ENCODE assay signal across 23 cellular contexts in the genomic region with DNA sequence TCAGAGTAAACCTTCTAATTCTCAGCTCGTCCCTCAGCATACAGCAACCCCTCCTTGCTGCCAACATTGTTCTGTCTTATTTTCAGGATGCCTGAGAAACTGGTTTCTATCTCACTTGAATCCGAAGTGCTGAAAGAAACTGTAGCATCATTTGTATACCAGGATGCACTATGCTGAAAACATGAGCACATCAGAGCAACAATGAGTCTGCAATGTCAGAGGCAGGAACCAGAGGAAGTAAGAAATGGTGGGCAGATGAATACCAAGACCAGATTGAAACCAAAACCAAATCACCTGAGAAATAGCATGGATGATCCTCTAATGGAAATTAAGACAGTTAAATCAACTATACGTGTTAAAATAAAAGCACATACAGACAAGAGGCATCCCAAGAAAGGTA.
"Had no signal": no experiment of that assay in that cellular context is flagged by ENCODE, and none has a peak within 500 bp of the region (broad histone marks: within the 10 kb centered on the region; RNA-seq: fewer than 3 reads in every experiment).

No MANE protein-coding gene starts in this region.

- DNase-seq: activated CD4-positive, alpha-beta T cell treated with anti-CD3 and anti-CD28 coated beads for 4 hours; activated CD4-positive, alpha-beta T cell treated with anti-CD3 and anti-CD28 coated beads, Interleukin-2, amount 10 ng/mL, durations not matched to agents 7 days and 5 days; activated CD4-positive, alpha-beta T cell treated with anti-CD3 and anti-CD28 coated beads, Interleukin-2, amount 50 U/mL, for 48 hours; activated CD4-positive, CD25-positive, alpha-beta regulatory T cell; activated CD4-positive, CD25-positive, alpha-beta regulatory T cell treated with anti-CD3 and anti-CD28 coated beads, Interleukin-2, amount 50 U/mL, for 72 hours; activated effector memory CD4-positive, alpha-beta T cell treated with anti-CD3 and anti-CD28 coated beads, Interleukin-2, amount 50 U/mL, for 16 hours; activated naive CD4-positive, alpha-beta T cell treated with anti-CD3 and anti-CD28 coated beads for 36 hours; activated T-cell treated with anti-CD3 and anti-CD28 coated beads, Interleukin-2, amount 50 U/mL, for 4 hours; central memory CD4-positive, alpha-beta T cell; dorsolateral prefrontal cortex; effector memory CD4-positive, alpha-beta T cell; endodermal cell; foreskin fibroblast; head of caudate nucleus; hippocampal formation; T-cell; T-helper 2 cell had no signal

- H3K4me3 Mint-ChIP-seq: activated CD4-positive, alpha-beta T cell treated with anti-CD3 and anti-CD28 coated beads, Interleukin-2, amount 10 ng/mL, durations not matched to agents 7 days and 5 days; activated naive CD4-positive, alpha-beta T cell treated with anti-CD3 and anti-CD28 coated beads for 36 hours; activated naive CD4-positive, alpha-beta T cell treated with anti-CD3 and anti-CD28 coated beads, Interleukin-2, amount 50 U/mL, for 24 hours; activated T-cell treated with anti-CD3 and anti-CD28 coated beads, Interleukin-2, amount 50 U/mL, for 4 hours; brain; dendritic cell treated with granulocyte-macrophage colony-stimulating factor and Interleukin-4, amounts not matched to agents 40 ng/mL and 50 ng/mL, for 4 days; endodermal cell; T-cell had no signal

- H3K27ac Mint-ChIP-seq: activated CD4-positive, alpha-beta T cell treated with anti-CD3 and anti-CD28 coated beads, Interleukin-2, amount 10 ng/mL, durations not matched to agents 7 days and 5 days; activated naive CD4-positive, alpha-beta T cell treated with anti-CD3 and anti-CD28 coated beads for 36 hours; activated naive CD4-positive, alpha-beta T cell treated with anti-CD3 and anti-CD28 coated beads, Interleukin-2, amount 50 U/mL, for 24 hours; activated T-helper 2 cell treated with anti-CD3 and anti-CD28 coated beads, Interferon-gamma antibody, Interleukin-2, Interleukin-4, amounts not matched to agents 10 μg/mL and 5 μg/mL and 100 μg/mL, durations not matched to agents 14 hours and 24 hours and 36 hours; brain; dendritic cell treated with granulocyte-macrophage colony-stimulating factor and Interleukin-4, amounts not matched to agents 40 ng/mL and 50 ng/mL, for 4 days; endodermal cell; T-cell had no signal

- FAIRE-seq: frontal cortex had no signal

- H3K36me3 Mint-ChIP-seq: brain had no signal

- H3K27me3 Mint-ChIP-seq: activated CD4-positive, alpha-beta T cell treated with anti-CD3 and anti-CD28 coated beads, Interleukin-2, amount 10 ng/mL, durations not matched to agents 7 days and 5 days; activated naive CD4-positive, alpha-beta T cell treated with anti-CD3 and anti-CD28 coated beads, Interleukin-2, amount 50 U/mL, for 24 hours; brain; dendritic cell treated with granulocyte-macrophage colony-stimulating factor and Interleukin-4, amounts not matched to agents 40 ng/mL and 50 ng/mL, for 4 days; T-cell had no signal

- H3K9me3 Mint-ChIP-seq: activated naive CD4-positive, alpha-beta T cell treated with anti-CD3 and anti-CD28 coated beads, Interleukin-2, amount 50 U/mL, for 24 hours; endodermal cell had no signal

- ATAC-seq: activated T-cell treated with anti-CD3 and anti-CD28 coated beads, Interleukin-2, amount 50 U/mL, for 4 hours; esophagus mucosa; T-cell had no signal

- H3K4me1 Mint-ChIP-seq: brain, endodermal cell had no signal
